ENCODE assay signal across 23 cellular contexts in genomic region chrX:116436358-116436816, GRCh38. TPM values are rescaled to one million over a fixed set of nuclear protein-coding genes. Genes with fewer than 3 reads are reported as not detected.
DNase-seq lines count a peak whose midpoint lies in the region; ATAC-seq, FAIRE-seq and TF ChIP-seq lines count a peak whose summit lies in the region.
"Had no signal": no experiment of that assay in that cellular context is flagged by ENCODE, and none has a peak within 500 bp of the region (broad histone marks: within the 10 kb centered on the region; RNA-seq: fewer than 3 reads in every experiment).

A gene with protein sequence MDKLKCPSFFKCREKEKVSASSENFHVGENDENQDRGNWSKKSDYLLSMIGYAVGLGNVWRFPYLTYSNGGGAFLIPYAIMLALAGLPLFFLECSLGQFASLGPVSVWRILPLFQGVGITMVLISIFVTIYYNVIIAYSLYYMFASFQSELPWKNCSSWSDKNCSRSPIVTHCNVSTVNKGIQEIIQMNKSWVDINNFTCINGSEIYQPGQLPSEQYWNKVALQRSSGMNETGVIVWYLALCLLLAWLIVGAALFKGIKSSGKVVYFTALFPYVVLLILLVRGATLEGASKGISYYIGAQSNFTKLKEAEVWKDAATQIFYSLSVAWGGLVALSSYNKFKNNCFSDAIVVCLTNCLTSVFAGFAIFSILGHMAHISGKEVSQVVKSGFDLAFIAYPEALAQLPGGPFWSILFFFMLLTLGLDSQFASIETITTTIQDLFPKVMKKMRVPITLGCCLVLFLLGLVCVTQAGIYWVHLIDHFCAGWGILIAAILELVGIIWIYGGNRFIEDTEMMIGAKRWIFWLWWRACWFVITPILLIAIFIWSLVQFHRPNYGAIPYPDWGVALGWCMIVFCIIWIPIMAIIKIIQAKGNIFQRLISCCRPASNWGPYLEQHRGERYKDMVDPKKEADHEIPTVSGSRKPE (plus strand): TSS chrX:116436606. CDS start chrX:116436710, 104 bp downstream.

- DNase-seq in ELF-1 (ENCODE audit: low read depth, low spot score): peak; percentile 8
- DNase-seq in NCI-H774 (lab: John Stamatoyannopoulos, UW): peak; percentile 20
- peak; percentile 2 to 7 for DNase-seq in foreskin keratinocyte
- peak; percentile 76 for DNase-seq in posterior vena cava (ENCODE audit: low spot score)
- DNase-seq in T-helper 2 cell: no peak
- no peak for DNase-seq in left ventricle myocardium superior
- no peak for DNase-seq in stimulated activated naive CD4-positive, alpha-beta T cell (lab: John Stamatoyannopoulos, UW)
- DNase-seq in HTR-8/SVneo (ENCODE audit: insufficient read length, low spot score): no peak
- DNase-seq: CD4-positive, alpha-beta T cell; DND-41; left cardiac atrium; naive thymus-derived CD4-positive, alpha-beta T cell; NCI-H1105 treated with DMSO at 0.1 percent for 48 hours; NCI-H226; SHP77 treated with DMSO at 0.1 percent for 48 hours; stimulated activated naive B cell treated with anti-CD40 and anti-IgM and Interleukin-4, amounts not matched to agents 10 μg/mL and 1 μg/mL and 100 μg/mL, for 72 hours had no signal

- H3K27me3 ChIP-seq in foreskin keratinocyte: no peaks in the 10 kb centered on the region
- H3K27me3 ChIP-seq: cardiac muscle cell had no signal

- FAIRE-seq in HTR-8/SVneo (lab: Jason Lieb, UNC): no peak

- no peak within 1 kb of the TSS for H3K27ac ChIP-seq in foreskin keratinocyte
- H3K27ac ChIP-seq: cardiac muscle cell, HL-60 had no signal

- ATAC-seq in foreskin keratinocyte: peak; percentile 69
- ATAC-seq in left ventricle myocardium superior: no peak
- ATAC-seq: activated T-helper 17 cell treated with anti-CD3 and anti-CD28 coated beads, Interleukin-2, amount 50 U/mL, for 72 hours; GM23338; left cardiac atrium; naive thymus-derived CD4-positive, alpha-beta T cell; stimulated activated naive B cell treated with anti-CD40 and anti-IgM and Interleukin-4, amounts not matched to agents 10 μg/mL and 1 μg/mL and 100 μg/mL, for 72 hours had no signal

- intact Hi-C loops in posterior vena cava (cut with DNase I) (no loop called here), left ventricle myocardium superior (cut with micrococcal nuclease) (no loop called here)

- TF ChIP-seq CTCF in foreskin keratinocyte (conservative IDR thresholded peaks at IDR 0.05): no peak

- no peaks in the 10 kb centered on the region for H3K4me1 ChIP-seq in foreskin keratinocyte

RNA-seq across cellular contexts. Expression of the gene that starts here (rescaled TPM):
- under 0.01 and 0.20 TPM in 2 replicates for total RNA-seq in foreskin keratinocyte
- polyA plus RNA-seq in foreskin keratinocyte: 0.01 and 0.04 TPM in 2 replicates
- total RNA-seq in posterior vena cava: not detected
- not detected for total RNA-seq in left ventricle myocardium superior
- total RNA-seq: activated T-helper 17 cell treated with anti-CD3 and anti-CD28 coated beads, Interleukin-2, amount 50 U/mL, for 72 hours; cardiac muscle cell; CD4-positive, alpha-beta T cell; GM23338; left cardiac atrium; naive thymus-derived CD4-positive, alpha-beta T cell; pulmonary artery endothelial cell; T-helper 2 cell treated with Interferon-gamma antibody and Interleukin-4, amounts not matched to agents 100 ng/mL and 5 ng/mL, for 36 hours had no signal
- polyA plus RNA-seq: AG04450; cardiac muscle cell; GM23338; naive thymus-derived CD4-positive, alpha-beta T cell had no signal

Comparison
In these comparisons a context has a peak if more than half of its experiments do, and no peak if none do; other contexts are left out.
1. Peak in DNase-seq and ATAC-seq in foreskin keratinocyte; RNA of the gene not detected or under 1 TPM.
2. Peak in DNase-seq in posterior vena cava; RNA of the gene not detected or under 1 TPM.
3. DNase-seq: peak in ELF-1 (single experiment) and NCI-H774 (single experiment); none in T-helper 2 cell (0 of 5), left ventricle myocardium superior (single experiment), stimulated activated naive CD4-positive, alpha-beta T cell (0 of 6) and HTR-8/SVneo (single experiment).